In genomic region chr10:79258894-79259293, GRCh38 we compare ENCODE assay signal across 27 cellular contexts.
DNase-seq lines count a peak whose midpoint lies in the region; ATAC-seq and TF ChIP-seq lines count a peak whose summit lies in the region.
"Had no signal": no experiment of that assay in that cellular context is flagged by ENCODE, and none has a peak within 500 bp of the region (broad histone marks: within the 10 kb centered on the region; RNA-seq: fewer than 3 reads in every experiment).

No MANE protein-coding gene starts in this region.

- POLR2A ChIA-PET in activated B cell treated with CpG ODN at 0.5 μM for 24 hours (lab: Charles Lee), result interaction anchor here (0.7 to 20.1 kb wide), 3 partner anchors 12 to 1214 kb away, joined by 3 to 311 read pairs (median 4); no protein-coding TSS in a partner anchor

- no peaks in the 10 kb centered on the region for H3K27me3 ChIP-seq in BE2C
- H3K27me3 ChIP-seq: BLaER1 treated with 17β-estradiol and CSF1 and Interleukin-3, amounts not matched to agents 10 nM and 100 nM; breast epithelium; gastroesophageal sphincter; MG63; Peyer's patch; testis had no signal

- ATAC-seq in activated B cell treated with CpG ODN at 0.5 μM for 24 hours (ENCODE audit: low read depth) (no peak), GM21786 (IDR thresholded peaks at IDR 0.05; ENCODE audit: unreplicated experiment) (no peak)
- ATAC-seq in natural killer cell treated with Interleukin-12 subunit alpha and Interleukin-12 subunit beta and Interleukin-15 and Interleukin-18, amount 100 ng/mL, for 72 hours, result no peak
- ATAC-seq: activated CD4-positive, alpha-beta T cell treated with anti-CD3 and anti-CD28 coated beads for 36 hours; gastroesophageal sphincter; HCT116 had no signal

- intact Hi-C loops in activated B cell treated with CpG ODN at 0.5 μM for 24 hours (cut with micrococcal nuclease), result no loop called here

- peak overlapping the region in 3 of 4 donors; percentile 2 to 78 (median 78) for H3K4me3 Mint-ChIP-seq in IgD-negative memory B cell
- H3K4me3 Mint-ChIP-seq in activated B cell treated with CpG ODN at 0.5 μM for 24 hours, result no peak overlapping the region
- H3K4me3 Mint-ChIP-seq in natural killer cell treated with Interleukin-12 subunit alpha and Interleukin-12 subunit beta and Interleukin-15 and Interleukin-18, amount 100 ng/mL, for 72 hours, result no peak overlapping the region
- H3K4me3 Mint-ChIP-seq: activated CD4-positive, alpha-beta T cell treated with anti-CD3 and anti-CD28 coated beads for 36 hours; activated T-cell treated with anti-CD3 and anti-CD28 coated beads, Interleukin-2, amount 50 U/mL, for 24 hours; T-helper 1 cell treated with Interleukin-12 subunit alpha and Interleukin-12 subunit beta and Interleukin-4 antibody, amounts not matched to agents 30 μg/mL and 1 μg/mL, for 36 hours had no signal

- DNase-seq in BE2C (peak; percentile 58), activated B cell treated with CpG ODN at 0.5 μM for 24 hours (no peak), KG1 (lab: John Stamatoyannopoulos, UW) (no peak), G401 (ENCODE audit: low spot score) (no peak)
- no peak for DNase-seq in natural killer cell treated with Interleukin-12 subunit alpha and Interleukin-12 subunit beta and Interleukin-15 and Interleukin-18, amount 100 ng/mL, for 72 hours (ENCODE audit: low spot score)
- DNase-seq in stimulated activated CD4-positive, alpha-beta T cell treated with anti-CD3 and anti-CD28 coated beads, Interleukin-1b, Interleukin-23, amount 100 ng/mL, for 48 hours, result no peak
- DNase-seq: activated CD4-positive, alpha-beta T cell treated with anti-CD3 and anti-CD28 coated beads for 36 hours; activated CD8-positive, alpha-beta memory T cell treated with anti-CD3 and anti-CD28 coated beads for 24 hours; activated naive CD4-positive, alpha-beta T cell; activated T-cell treated with anti-CD3 and anti-CD28 coated beads, Interleukin-2, amount 50 U/mL, for 24 hours; cortex of kidney; hypothalamus; MG63; NCI-H1417 treated with DMSO at 0.1 percent for 48 hours; NCI-H2081 treated with DMSO at 0.1 percent for 48 hours; NCI-H446; Peyer's patch; small intestine; stimulated activated CD4-positive, alpha-beta T cell treated with anti-CD3 and anti-CD28 coated beads, Interleukin-2, amount 100 ng/mL, for 24 hours; testis had no signal

- H3K36me3 ChIP-seq in BE2C, result peaks cover 47% of the 10 kb centered on the region
- H3K36me3 ChIP-seq: breast epithelium had no signal

- CTCF ChIA-PET in activated B cell treated with CpG ODN at 0.5 μM for 24 hours (lab: Charles Lee), result no interaction called here

- H3K4me1 ChIP-seq in BE2C, result peaks cover 82% of the 10 kb centered on the region

- H3K9me3 ChIP-seq in BE2C, result no peaks in the 10 kb centered on the region
- H3K9me3 ChIP-seq: BLaER1 treated with 17β-estradiol and CSF1 and Interleukin-3, amounts not matched to agents 10 nM and 100 nM; breast epithelium; gastroesophageal sphincter; MG63; Peyer's patch; testis had no signal

- H3K27ac Mint-ChIP-seq in IgD-negative memory B cell (peak overlapping the region in 1 of 3 donors; percentile 64), activated B cell treated with CpG ODN at 0.5 μM for 24 hours (peak overlapping the region; percentile 53)
- H3K27ac Mint-ChIP-seq in natural killer cell treated with Interleukin-12 subunit alpha and Interleukin-12 subunit beta and Interleukin-15 and Interleukin-18, amount 100 ng/mL, for 72 hours, result peak overlapping the region; percentile 9 to 80
- H3K27ac Mint-ChIP-seq: activated CD4-positive, alpha-beta T cell treated with anti-CD3 and anti-CD28 coated beads for 36 hours; activated T-cell treated with anti-CD3 and anti-CD28 coated beads, Interleukin-2, amount 50 U/mL, for 24 hours; T-helper 1 cell treated with Interleukin-12 subunit alpha and Interleukin-12 subunit beta and Interleukin-4 antibody, amounts not matched to agents 30 μg/mL and 1 μg/mL, for 36 hours had no signal

- H3K36me3 Mint-ChIP-seq in IgD-negative memory B cell (peaks cover 3% of the 10 kb centered on the region), activated B cell treated with CpG ODN at 0.5 μM for 24 hours (ENCODE audit: low read depth) (peaks cover 18% of the 10 kb centered on the region)
- no peaks in the 10 kb centered on the region for H3K36me3 Mint-ChIP-seq in natural killer cell treated with Interleukin-12 subunit alpha and Interleukin-12 subunit beta and Interleukin-15 and Interleukin-18, amount 100 ng/mL, for 72 hours

- TF ChIP-seq CTCF in BE2C (IDR thresholded peaks at IDR 0.05; ENCODE audit: low read depth, low read length) (no peak), activated B cell treated with CpG ODN at 0.5 μM for 24 hours (IDR thresholded peaks at IDR 0.05) (no peak)

- no peak overlapping the region for H3K4me3 ChIP-seq in BE2C (ENCODE audit: low read depth, low read length)
- H3K4me3 ChIP-seq: BLaER1 treated with 17β-estradiol and CSF1 and Interleukin-3, amounts not matched to agents 10 nM and 100 nM; breast epithelium; gastroesophageal sphincter; MG63; Peyer's patch; testis had no signal

- in situ Hi-C loops in G401 (cut with HindIII; ENCODE audit: low sequenced_read_pairs), result no loop called here

- H3K4me1 Mint-ChIP-seq in IgD-negative memory B cell, result peaks cover 57 to 70% (median 67%) of the 10 kb centered on the region in 3 donors
- H3K4me1 Mint-ChIP-seq in activated B cell treated with CpG ODN at 0.5 μM for 24 hours, result peaks cover 81% of the 10 kb centered on the region
- H3K4me1 Mint-ChIP-seq in natural killer cell treated with Interleukin-12 subunit alpha and Interleukin-12 subunit beta and Interleukin-15 and Interleukin-18, amount 100 ng/mL, for 72 hours (ENCODE audit: low read depth in 2 of 2), result peaks cover 36 to 39% of the 10 kb centered on the region in 2 donors

- H3K9me3 Mint-ChIP-seq in IgD-negative memory B cell (no peaks in the 10 kb centered on the region), activated B cell treated with CpG ODN at 0.5 μM for 24 hours (no peaks in the 10 kb centered on the region)
- no peaks in the 10 kb centered on the region for H3K9me3 Mint-ChIP-seq in natural killer cell treated with Interleukin-12 subunit alpha and Interleukin-12 subunit beta and Interleukin-15 and Interleukin-18, amount 100 ng/mL, for 72 hours
- H3K9me3 Mint-ChIP-seq: activated T-cell treated with anti-CD3 and anti-CD28 coated beads, Interleukin-2, amount 50 U/mL, for 24 hours; T-helper 1 cell treated with Interleukin-12 subunit alpha and Interleukin-12 subunit beta and Interleukin-4 antibody, amounts not matched to agents 30 μg/mL and 1 μg/mL, for 36 hours had no signal

- H3K27me3 Mint-ChIP-seq in IgD-negative memory B cell (no peaks in the 10 kb centered on the region), activated B cell treated with CpG ODN at 0.5 μM for 24 hours (no peaks in the 10 kb centered on the region)
- no peaks in the 10 kb centered on the region for H3K27me3 Mint-ChIP-seq in natural killer cell treated with Interleukin-12 subunit alpha and Interleukin-12 subunit beta and Interleukin-15 and Interleukin-18, amount 100 ng/mL, for 72 hours
- H3K27me3 Mint-ChIP-seq: activated CD4-positive, alpha-beta T cell treated with anti-CD3 and anti-CD28 coated beads for 36 hours; activated T-cell treated with anti-CD3 and anti-CD28 coated beads, Interleukin-2, amount 50 U/mL, for 24 hours had no signal

Comparison
In these comparisons a context has a peak if more than half of its experiments do, and no peak if none do; other contexts are left out.
1. H3K4me3 Mint-ChIP-seq: peak in IgD-negative memory B cell (3 of 4); none in activated B cell treated with CpG ODN at 0.5 μM for 24 hours (single experiment) and natural killer cell treated with Interleukin-12 subunit alpha and Interleukin-12 subunit beta and Interleukin-15 and Interleukin-18, amount 100 ng/mL, for 72 hours (single experiment).